9 cellular contexts compared by ENCODE assay signal in the genomic region with DNA sequence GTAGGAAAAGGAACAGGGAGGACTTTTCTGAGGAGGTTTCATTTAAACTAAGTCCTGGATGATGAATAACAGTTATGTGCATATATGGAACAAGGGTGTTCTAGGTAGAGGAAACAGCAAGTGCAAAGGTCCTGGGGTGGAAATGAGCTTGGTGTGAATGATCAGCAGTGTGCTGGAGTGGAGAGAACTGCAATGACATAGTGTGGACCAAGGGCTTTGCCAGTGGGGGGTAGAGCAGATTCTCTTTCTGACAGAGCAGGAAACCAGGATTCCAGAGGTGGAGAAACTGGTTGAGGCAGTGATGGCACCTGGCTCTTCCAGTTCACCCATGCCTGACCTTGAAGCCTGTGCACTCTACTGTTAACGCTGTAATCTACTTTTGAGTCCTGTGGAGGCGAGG. TPM values are rescaled to one million over a fixed set of nuclear protein-coding genes. Genes with fewer than 3 reads are reported as not detected.
DNase-seq lines count a peak whose midpoint lies in the region; ATAC-seq and TF ChIP-seq lines count a peak whose summit lies in the region.
"Had no signal": no experiment of that assay in that cellular context is flagged by ENCODE, and none has a peak within 500 bp of the region (broad histone marks: within the 10 kb centered on the region; RNA-seq: fewer than 3 reads in every experiment).

No MANE protein-coding gene starts in this region.

- H3K36me3 ChIP-seq in gastrocnemius medialis (no peaks in the 10 kb centered on the region), ascending aorta (no peaks in the 10 kb centered on the region)

- no peak for ATAC-seq in activated B cell treated with CpG ODN at 0.5 μM for 24 hours (ENCODE audit: low read depth)
- no peak for ATAC-seq in naive thymus-derived CD8-positive, alpha-beta T cell
- ATAC-seq in gastrocnemius medialis, result no peak
- ATAC-seq: left colon had no signal

- peak overlapping the region in 2 of 4 donors; percentile 77 to 93 for H3K27ac ChIP-seq in gastrocnemius medialis
- H3K27ac ChIP-seq in ascending aorta, result no peak overlapping the region

- POLR2A ChIA-PET in activated B cell treated with CpG ODN at 0.5 μM for 24 hours (lab: Charles Lee), result interaction anchor here (1.2 kb wide), 1 partner anchor 80 kb away, joined by 3 read pairs; no protein-coding TSS in a partner anchor
- POLR2A ChIA-PET in naive thymus-derived CD8-positive, alpha-beta T cell (lab: Charles Lee), result interaction anchor here (0.7 to 2.7 kb wide), 3 partner anchors 10 to 313 kb away, joined by 3 to 7 read pairs (median 6); no protein-coding TSS in a partner anchor

- H3K4me3 ChIP-seq in GM08714 (ENCODE audit: low read length), result peak overlapping the region; percentile 75; the same call in 1 of the 2 replicates
- no peak overlapping the region for H3K4me3 ChIP-seq in gastrocnemius medialis
- peak overlapping the region in 1 of 2 donors; percentile 93 for H3K4me3 ChIP-seq in ascending aorta

- TF ChIP-seq CTCF in activated B cell treated with CpG ODN at 0.5 μM for 24 hours (IDR thresholded peaks at IDR 0.05), result no peak
- TF ChIP-seq CTCF in gastrocnemius medialis (IDR thresholded peaks at IDR 0.05 in 4 of 5, conservative IDR thresholded peaks at IDR 0.05 in 1 of 5), result no peak
- TF ChIP-seq CTCF in ascending aorta (IDR thresholded peaks at IDR 0.05), result no peak

- H3K9me3 Mint-ChIP-seq in activated B cell treated with CpG ODN at 0.5 μM for 24 hours, result no peaks in the 10 kb centered on the region
- peaks cover 0 to 2% (median 0%) of the 10 kb centered on the region in 9 donors for H3K9me3 Mint-ChIP-seq in naive thymus-derived CD8-positive, alpha-beta T cell

- peaks cover 9 to 10% of the 10 kb centered on the region in 2 donors for H3K4me1 ChIP-seq in gastrocnemius medialis
- peaks cover 0 to 2% of the 10 kb centered on the region in 2 donors for H3K4me1 ChIP-seq in ascending aorta

- H3K36me3 Mint-ChIP-seq in activated B cell treated with CpG ODN at 0.5 μM for 24 hours (ENCODE audit: low read depth), result peaks cover 17% of the 10 kb centered on the region
- peaks cover 0 to 1% (median 0%) of the 10 kb centered on the region in 3 donors for H3K36me3 Mint-ChIP-seq in naive thymus-derived CD8-positive, alpha-beta T cell

- intact Hi-C loops in activated B cell treated with CpG ODN at 0.5 μM for 24 hours (cut with micrococcal nuclease) (no loop called here), gastrocnemius medialis (cut with DNase I; ENCODE audit: low total_unique reads) (loop anchor here (5.0 kb wide), 1 partner anchor 469 kb away; the partner anchor contains the start of gene HDAC6), ascending aorta (cut with DNase I) (no loop called here)

- no peaks in the 10 kb centered on the region for H3K27me3 Mint-ChIP-seq in activated B cell treated with CpG ODN at 0.5 μM for 24 hours
- H3K27me3 Mint-ChIP-seq in naive thymus-derived CD8-positive, alpha-beta T cell, result no peaks in the 10 kb centered on the region

- no peak for DNase-seq in activated B cell treated with CpG ODN at 0.5 μM for 24 hours
- DNase-seq in naive thymus-derived CD8-positive, alpha-beta T cell, result no peak
- no peak for DNase-seq in gastrocnemius medialis
- DNase-seq in cortex of kidney (lab: John Stamatoyannopoulos, UW), result no peak
- no peak for DNase-seq in ascending aorta (ENCODE audit: low spot score in 2 of 2)
- DNase-seq: central memory CD4-positive, alpha-beta T cell; left colon; MG63 had no signal

- H3K4me3 Mint-ChIP-seq in activated B cell treated with CpG ODN at 0.5 μM for 24 hours, result peak overlapping the region; percentile 71
- peak overlapping the region; percentile 71 to 91 (median 78) for H3K4me3 Mint-ChIP-seq in naive thymus-derived CD8-positive, alpha-beta T cell

- H3K27me3 ChIP-seq in gastrocnemius medialis, result no peaks in the 10 kb centered on the region
- no peaks in the 10 kb centered on the region for H3K27me3 ChIP-seq in ascending aorta
- H3K27me3 ChIP-seq: MG63 had no signal

- peak overlapping the region; percentile 71 for H3K27ac Mint-ChIP-seq in activated B cell treated with CpG ODN at 0.5 μM for 24 hours
- peak overlapping the region; percentile 40 to 96 (median 86) for H3K27ac Mint-ChIP-seq in naive thymus-derived CD8-positive, alpha-beta T cell

- H3K4me1 Mint-ChIP-seq in activated B cell treated with CpG ODN at 0.5 μM for 24 hours, result peaks cover 49% of the 10 kb centered on the region
- peaks cover 19 to 67% (median 63%) of the 10 kb centered on the region in 4 donors for H3K4me1 Mint-ChIP-seq in naive thymus-derived CD8-positive, alpha-beta T cell

- no peaks in the 10 kb centered on the region for H3K9me3 ChIP-seq in gastrocnemius medialis
- H3K9me3 ChIP-seq in ascending aorta, result no peaks in the 10 kb centered on the region
- H3K9me3 ChIP-seq: MG63 had no signal

- in situ Hi-C loops in gastrocnemius medialis (cut with MboI; ENCODE audit: low sequenced_read_pairs in 4 of 4), result no loop called here

- CTCF ChIA-PET in activated B cell treated with CpG ODN at 0.5 μM for 24 hours (lab: Charles Lee), result no interaction called here

- no peak for TF ChIP-seq POLR2A in gastrocnemius medialis (IDR thresholded peaks at IDR 0.05)

RNA-seq across cellular contexts. Expression of gene PPP1R3F, which starts 1.7 kb away (rescaled TPM):
- total RNA-seq in activated B cell treated with CpG ODN at 0.5 μM for 24 hours (5.9 and 7.4 TPM in 2 replicates), gastrocnemius medialis (10 to 100 TPM; 24.0 to 49.6 (median 34.2) TPM), ascending aorta (14.8 TPM)
- total RNA-seq in naive thymus-derived CD8-positive, alpha-beta T cell, result 10 to 100 TPM; 14.8 to 21.8 TPM
- 1 to 10 TPM; 6.7 to 9.7 (median 8.3) TPM for polyA plus RNA-seq in naive thymus-derived CD8-positive, alpha-beta T cell

RNA-seq across cellular contexts. Expression of gene FOXP3, which starts 6.8 kb away (rescaled TPM):
- 0.12 and 0.29 TPM in 2 replicates for total RNA-seq in activated B cell treated with CpG ODN at 0.5 μM for 24 hours
- total RNA-seq in naive thymus-derived CD8-positive, alpha-beta T cell, result under 1 TPM; 0.18 to 0.41 TPM
- under 1 TPM in 2 of 3 donors, not detected in 1; 0.17 to 0.33 TPM for polyA plus RNA-seq in naive thymus-derived CD8-positive, alpha-beta T cell
- total RNA-seq in gastrocnemius medialis, result not detected
- total RNA-seq in ascending aorta, result not detected

RNA-seq across cellular contexts. Expression of gene GAGE10, which starts 32.1 kb away (rescaled TPM):
- total RNA-seq in activated B cell treated with CpG ODN at 0.5 μM for 24 hours (not detected in 2 replicates), gastrocnemius medialis (not detected), ascending aorta (not detected)
- 1 to 10 TPM in 1 of 2 experiments, not detected in 1; 1.0 TPM for total RNA-seq in naive thymus-derived CD8-positive, alpha-beta T cell
- polyA plus RNA-seq in naive thymus-derived CD8-positive, alpha-beta T cell, result not detected
- total RNA-seq: left colon had no signal

RNA-seq across cellular contexts. Expression of gene CCDC22, which starts 36.1 kb away (rescaled TPM):
- total RNA-seq in activated B cell treated with CpG ODN at 0.5 μM for 24 hours (26.8 and 31.3 TPM in 2 replicates), gastrocnemius medialis (10 to 100 TPM; 11.1 to 22.0 (median 17.0) TPM), ascending aorta (22.6 TPM)
- total RNA-seq in naive thymus-derived CD8-positive, alpha-beta T cell, result 10 to 100 TPM; 27.4 to 27.9 TPM
- polyA plus RNA-seq in naive thymus-derived CD8-positive, alpha-beta T cell, result 10 to 100 TPM; 22.2 to 29.8 (median 25.2) TPM

RNA-seq across cellular contexts. Expression of gene CACNA1F, which starts 38.2 kb away (rescaled TPM):
- total RNA-seq in activated B cell treated with CpG ODN at 0.5 μM for 24 hours (2.6 and 3.0 TPM in 2 replicates), gastrocnemius medialis (not detected), ascending aorta (not detected)
- 1 to 10 TPM; 3.6 to 3.8 TPM for total RNA-seq in naive thymus-derived CD8-positive, alpha-beta T cell
- polyA plus RNA-seq in naive thymus-derived CD8-positive, alpha-beta T cell, result under 1 TPM in 1 of 3 donors, not detected in 2; 0.02 TPM
